ENCODE assay signal across 8 cellular contexts in genomic region chrX:63754141-63754859, GRCh38. TPM values are rescaled to one million over a fixed set of nuclear protein-coding genes. Genes with fewer than 3 reads are reported as not detected.
DNase-seq lines count a peak whose midpoint lies in the region; ATAC-seq, FAIRE-seq and TF ChIP-seq lines count a peak whose summit lies in the region.

No MANE protein-coding gene starts in this region.

- POLR2A ChIA-PET in activated naive CD8-positive, alpha-beta T cell treated with anti-CD3 and anti-CD28 coated beads, Interleukin-2, amount 10 ng/mL, durations not matched to agents 7 days and 5 days (lab: Charles Lee): interaction anchor here (0.6 to 3.5 kb wide), 7 partner anchors 9 to 403 kb away, joined by 3 to 57 read pairs (median 4); partner anchors contain the start of gene SPIN4

- peaks cover 38% of the 10 kb centered on the region for H3K4me1 Mint-ChIP-seq in activated naive CD8-positive, alpha-beta T cell treated with anti-CD3 and anti-CD28 coated beads, Interleukin-2, amount 10 ng/mL, durations not matched to agents 7 days and 5 days

- no peaks in the 10 kb centered on the region for H4K20me1 ChIP-seq in OCI-LY1 (ENCODE audit: insufficient read depth, low read length)

- no peaks in the 10 kb centered on the region for H3K36me3 ChIP-seq in OCI-LY1 (ENCODE audit: insufficient read depth, low read length)
- H3K36me3 ChIP-seq in iPS DF 6.9 (ENCODE audit: control insufficient read depth, insufficient read depth, low read length): no peaks in the 10 kb centered on the region
- no peaks in the 10 kb centered on the region for H3K36me3 ChIP-seq in small intestine (ENCODE audit: control insufficient read depth in 2 of 2, insufficient read depth in 2 of 2, low read length in 2 of 2)

- peaks cover 29% of the 10 kb centered on the region for H3K79me2 ChIP-seq in OCI-LY1 (ENCODE audit: insufficient read depth, low read length)

- peaks cover 23% of the 10 kb centered on the region for H3K4me1 ChIP-seq in OCI-LY1 (ENCODE audit: insufficient read depth, low read length, severe bottlenecking)
- no peaks in the 10 kb centered on the region; the same call in 1 of the 2 replicates for H3K4me1 ChIP-seq in iPS DF 6.9 (ENCODE audit: control insufficient read depth, insufficient read depth, low read length)
- peaks cover 0 to 6% of the 10 kb centered on the region in 2 donors for H3K4me1 ChIP-seq in small intestine (ENCODE audit: control insufficient read depth in 2 of 2, insufficient read depth in 1 of 2, low read depth in 1 of 2, low read length in 1 of 2)

- H3K9me3 Mint-ChIP-seq in activated naive CD8-positive, alpha-beta T cell treated with anti-CD3 and anti-CD28 coated beads, Interleukin-2, amount 10 ng/mL, durations not matched to agents 7 days and 5 days: no peaks in the 10 kb centered on the region

- H3K4me3 Mint-ChIP-seq in activated naive CD8-positive, alpha-beta T cell treated with anti-CD3 and anti-CD28 coated beads, Interleukin-2, amount 10 ng/mL, durations not matched to agents 7 days and 5 days: peak overlapping the region; percentile 95

- no peaks in the 10 kb centered on the region for H3K9me2 ChIP-seq in OCI-LY1 (ENCODE audit: low read depth, low read length)

- peak overlapping the region; percentile 94 for H3K4me2 ChIP-seq in OCI-LY1 (ENCODE audit: low read length)

- H2AFZ ChIP-seq in OCI-LY1 (ENCODE audit: low read length): no peak overlapping the region

- H3K36me3 Mint-ChIP-seq in activated naive CD8-positive, alpha-beta T cell treated with anti-CD3 and anti-CD28 coated beads, Interleukin-2, amount 10 ng/mL, durations not matched to agents 7 days and 5 days: peaks cover 5% of the 10 kb centered on the region

- WGBS in iPS DF 6.9 (ENCODE audit: insufficient coverage, insufficient read length): no CpG with 5 or more reads among the region's 25 CpGs
- 1 to 33% (median 7%) methylated on average over 19 to 25 of the region's 25 CpGs for WGBS in small intestine, 3 donors

- no peaks in the 10 kb centered on the region for H3K27me3 Mint-ChIP-seq in activated naive CD8-positive, alpha-beta T cell treated with anti-CD3 and anti-CD28 coated beads, Interleukin-2, amount 10 ng/mL, durations not matched to agents 7 days and 5 days

- H3K27ac Mint-ChIP-seq in activated naive CD8-positive, alpha-beta T cell treated with anti-CD3 and anti-CD28 coated beads, Interleukin-2, amount 10 ng/mL, durations not matched to agents 7 days and 5 days: peak overlapping the region; percentile 98

- H3K9ac ChIP-seq in OCI-LY1 (ENCODE audit: low read length): peak overlapping the region; percentile 95

- no peak for FAIRE-seq in small intestine (lab: Jason Lieb, UNC)

- H3F3A ChIP-seq in OCI-LY1 (ENCODE audit: insufficient read depth, low read length): no peaks in the 10 kb centered on the region

- no peaks in the 10 kb centered on the region for H3K9me3 ChIP-seq in OCI-LY1 (ENCODE audit: low read length)
- H3K9me3 ChIP-seq in iPS DF 6.9 (ENCODE audit: control insufficient read depth, insufficient read depth, low read length): no peaks in the 10 kb centered on the region
- no peaks in the 10 kb centered on the region for H3K9me3 ChIP-seq in small intestine (ENCODE audit: control insufficient read depth, low read depth)

- TF ChIP-seq CTCF in OCI-LY1 (IDR thresholded peaks at IDR 0.05; ENCODE audit: low read length): no peak

- peak overlapping the region; percentile 78 for H3K27ac ChIP-seq in OCI-LY1 (ENCODE audit: low read depth, low read length, poor library complexity, severe bottlenecking)
- H3K27ac ChIP-seq in iPS DF 6.9 (ENCODE audit: low read length): no peak overlapping the region
- peak overlapping the region; percentile 63 to 95 for H3K27ac ChIP-seq in small intestine (ENCODE audit: low read depth in 1 of 2, low read length in 1 of 2)

- peak overlapping the region; percentile 92 for H3K4me3 ChIP-seq in OCI-LY1 (ENCODE audit: low read depth, low read length, poor library complexity, severe bottlenecking)
- peak overlapping the region; percentile 90; the same call in 1 of the 2 replicates for H3K4me3 ChIP-seq in iPS DF 6.9 (ENCODE audit: low read length)
- H3K4me3 ChIP-seq in small intestine (ENCODE audit: low read depth in 1 of 2, low read length in 2 of 2): peak overlapping the region; percentile 56 to 64

- ATAC-seq in GM18498 (IDR thresholded peaks at IDR 0.05; ENCODE audit: unreplicated experiment): peak; percentile 43
- peak; percentile 18 for ATAC-seq in HG02610 (IDR thresholded peaks at IDR 0.05; ENCODE audit: unreplicated experiment)
- peak; percentile 36 for ATAC-seq in activated naive CD8-positive, alpha-beta T cell treated with anti-CD3 and anti-CD28 coated beads, Interleukin-2, amount 10 ng/mL, durations not matched to agents 7 days and 5 days (ENCODE audit: low read depth)
- no peak for ATAC-seq in GM18861 (IDR thresholded peaks at IDR 0.05; ENCODE audit: unreplicated experiment)

- no peak for DNase-seq in activated naive CD8-positive, alpha-beta T cell treated with anti-CD3 and anti-CD28 coated beads, Interleukin-2, amount 10 ng/mL, durations not matched to agents 7 days and 5 days
- DNase-seq in iPS DF 6.9 (ENCODE audit: low read depth, low spot score) (no peak), small intestine (peak; percentile 26), NCI-H2029 (lab: John Stamatoyannopoulos, UW) (no peak)

- H3K27me3 ChIP-seq in OCI-LY1 (ENCODE audit: insufficient read depth, low read length) (no peaks in the 10 kb centered on the region), iPS DF 6.9 (ENCODE audit: control insufficient read depth, insufficient read depth, low read length) (no peaks in the 10 kb centered on the region), small intestine (ENCODE audit: control insufficient read depth in 2 of 2, insufficient read depth in 2 of 2, low read length in 2 of 2) (no peaks in the 10 kb centered on the region)

RNA-seq across cellular contexts. Expression of gene ARHGEF9, which starts 30.7 kb away (rescaled TPM):
- total RNA-seq in activated naive CD8-positive, alpha-beta T cell treated with anti-CD3 and anti-CD28 coated beads, Interleukin-2, amount 10 ng/mL, durations not matched to agents 7 days and 5 days: 10 to 100 TPM; 32.3 to 34.2 TPM
- 10 to 100 TPM; 16.5 to 38.9 (median 19.7) TPM for polyA plus RNA-seq in small intestine
